In the genomic region with DNA sequence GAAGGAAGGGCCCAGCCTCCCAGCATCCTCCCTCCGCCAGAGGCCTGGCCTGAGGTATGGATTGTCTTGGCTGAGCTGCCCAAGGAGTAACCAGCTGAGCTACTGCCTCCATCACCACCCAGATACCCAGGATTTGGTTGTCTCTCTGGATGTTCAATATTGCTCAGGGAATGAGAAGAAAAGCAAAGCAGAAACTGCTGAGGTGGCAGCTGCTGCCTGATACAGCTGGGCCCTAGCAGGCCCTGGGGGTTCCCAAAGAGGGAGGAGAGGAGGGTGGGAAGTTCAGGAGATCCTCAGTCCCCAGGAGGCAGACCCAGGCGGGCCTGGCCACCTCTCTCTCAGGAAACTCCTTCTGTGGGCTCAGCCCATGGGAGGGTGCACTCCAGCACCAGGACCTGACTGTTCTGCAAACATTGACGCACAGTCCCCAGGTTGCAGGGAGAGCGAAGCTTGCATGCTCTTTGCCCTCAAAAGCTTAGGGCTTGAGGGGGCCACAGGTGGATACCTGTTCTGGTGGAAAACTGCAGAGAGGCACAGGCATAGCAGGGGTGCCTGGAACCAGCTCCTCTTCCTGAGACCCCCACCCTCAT, we compare ENCODE assay signal across 1 cellular context.
TF ChIP-seq lines count a peak whose summit lies in the region.

No MANE protein-coding gene starts in this region.

TF ChIP-seq in HepG2, 621 proteins besides CTCF, POLR2A, EP300 and RAD21 (continued from another document and continues in another):
- TF ChIP-seq, protein P1, sequence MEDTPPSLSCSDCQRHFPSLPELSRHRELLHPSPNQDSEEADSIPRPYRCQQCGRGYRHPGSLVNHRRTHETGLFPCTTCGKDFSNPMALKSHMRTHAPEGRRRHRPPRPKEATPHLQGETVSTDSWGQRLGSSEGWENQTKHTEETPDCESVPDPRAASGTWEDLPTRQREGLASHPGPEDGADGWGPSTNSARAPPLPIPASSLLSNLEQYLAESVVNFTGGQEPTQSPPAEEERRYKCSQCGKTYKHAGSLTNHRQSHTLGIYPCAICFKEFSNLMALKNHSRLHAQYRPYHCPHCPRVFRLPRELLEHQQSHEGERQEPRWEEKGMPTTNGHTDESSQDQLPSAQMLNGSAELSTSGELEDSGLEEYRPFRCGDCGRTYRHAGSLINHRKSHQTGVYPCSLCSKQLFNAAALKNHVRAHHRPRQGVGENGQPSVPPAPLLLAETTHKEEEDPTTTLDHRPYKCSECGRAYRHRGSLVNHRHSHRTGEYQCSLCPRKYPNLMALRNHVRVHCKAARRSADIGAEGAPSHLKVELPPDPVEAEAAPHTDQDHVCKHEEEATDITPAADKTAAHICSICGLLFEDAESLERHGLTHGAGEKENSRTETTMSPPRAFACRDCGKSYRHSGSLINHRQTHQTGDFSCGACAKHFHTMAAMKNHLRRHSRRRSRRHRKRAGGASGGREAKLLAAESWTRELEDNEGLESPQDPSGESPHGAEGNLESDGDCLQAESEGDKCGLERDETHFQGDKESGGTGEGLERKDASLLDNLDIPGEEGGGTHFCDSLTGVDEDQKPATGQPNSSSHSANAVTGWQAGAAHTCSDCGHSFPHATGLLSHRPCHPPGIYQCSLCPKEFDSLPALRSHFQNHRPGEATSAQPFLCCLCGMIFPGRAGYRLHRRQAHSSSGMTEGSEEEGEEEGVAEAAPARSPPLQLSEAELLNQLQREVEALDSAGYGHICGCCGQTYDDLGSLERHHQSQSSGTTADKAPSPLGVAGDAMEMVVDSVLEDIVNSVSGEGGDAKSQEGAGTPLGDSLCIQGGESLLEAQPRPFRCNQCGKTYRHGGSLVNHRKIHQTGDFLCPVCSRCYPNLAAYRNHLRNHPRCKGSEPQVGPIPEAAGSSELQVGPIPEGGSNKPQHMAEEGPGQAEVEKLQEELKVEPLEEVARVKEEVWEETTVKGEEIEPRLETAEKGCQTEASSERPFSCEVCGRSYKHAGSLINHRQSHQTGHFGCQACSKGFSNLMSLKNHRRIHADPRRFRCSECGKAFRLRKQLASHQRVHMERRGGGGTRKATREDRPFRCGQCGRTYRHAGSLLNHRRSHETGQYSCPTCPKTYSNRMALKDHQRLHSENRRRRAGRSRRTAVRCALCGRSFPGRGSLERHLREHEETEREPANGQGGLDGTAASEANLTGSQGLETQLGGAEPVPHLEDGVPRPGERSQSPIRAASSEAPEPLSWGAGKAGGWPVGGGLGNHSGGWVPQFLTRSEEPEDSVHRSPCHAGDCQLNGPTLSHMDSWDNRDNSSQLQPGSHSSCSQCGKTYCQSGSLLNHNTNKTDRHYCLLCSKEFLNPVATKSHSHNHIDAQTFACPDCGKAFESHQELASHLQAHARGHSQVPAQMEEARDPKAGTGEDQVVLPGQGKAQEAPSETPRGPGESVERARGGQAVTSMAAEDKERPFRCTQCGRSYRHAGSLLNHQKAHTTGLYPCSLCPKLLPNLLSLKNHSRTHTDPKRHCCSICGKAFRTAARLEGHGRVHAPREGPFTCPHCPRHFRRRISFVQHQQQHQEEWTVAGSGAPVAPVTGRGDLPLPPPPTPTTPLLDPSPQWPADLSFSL (CRISPR knock-in tag; IDR thresholded peaks at IDR 0.05) = no peak
- peak; percentile 86; the same call in 1 of the 2 replicates for TF ChIP-seq ZNF292 (CRISPR knock-in tag; IDR thresholded peaks at IDR 0.05; ENCODE audit: borderline replicate concordance, low read depth)
- no peak for TF ChIP-seq NFE2L2 (IDR thresholded peaks at IDR 0.05; ENCODE audit: low read length)
- TF ChIP-seq TP53 (CRISPR knock-in tag; conservative IDR thresholded peaks at IDR 0.05) = no peak
- peak; percentile 31; the same call in 1 of the 2 replicates for TF ChIP-seq SAP130 (CRISPR knock-in tag; IDR thresholded peaks at IDR 0.05; ENCODE audit: low read depth)
- TF ChIP-seq, protein P2, sequence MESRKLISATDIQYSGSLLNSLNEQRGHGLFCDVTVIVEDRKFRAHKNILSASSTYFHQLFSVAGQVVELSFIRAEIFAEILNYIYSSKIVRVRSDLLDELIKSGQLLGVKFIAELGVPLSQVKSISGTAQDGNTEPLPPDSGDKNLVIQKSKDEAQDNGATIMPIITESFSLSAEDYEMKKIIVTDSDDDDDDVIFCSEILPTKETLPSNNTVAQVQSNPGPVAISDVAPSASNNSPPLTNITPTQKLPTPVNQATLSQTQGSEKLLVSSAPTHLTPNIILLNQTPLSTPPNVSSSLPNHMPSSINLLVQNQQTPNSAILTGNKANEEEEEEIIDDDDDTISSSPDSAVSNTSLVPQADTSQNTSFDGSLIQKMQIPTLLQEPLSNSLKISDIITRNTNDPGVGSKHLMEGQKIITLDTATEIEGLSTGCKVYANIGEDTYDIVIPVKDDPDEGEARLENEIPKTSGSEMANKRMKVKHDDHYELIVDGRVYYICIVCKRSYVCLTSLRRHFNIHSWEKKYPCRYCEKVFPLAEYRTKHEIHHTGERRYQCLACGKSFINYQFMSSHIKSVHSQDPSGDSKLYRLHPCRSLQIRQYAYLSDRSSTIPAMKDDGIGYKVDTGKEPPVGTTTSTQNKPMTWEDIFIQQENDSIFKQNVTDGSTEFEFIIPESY (CRISPR knock-in tag; IDR thresholded peaks at IDR 0.05) = no peak
- no peak for TF ChIP-seq ATF1 (CRISPR knock-in tag; IDR thresholded peaks at IDR 0.05)
- no peak for TF ChIP-seq CEBPG (CRISPR knock-in tag; IDR thresholded peaks at IDR 0.05)
- TF ChIP-seq, protein P3, sequence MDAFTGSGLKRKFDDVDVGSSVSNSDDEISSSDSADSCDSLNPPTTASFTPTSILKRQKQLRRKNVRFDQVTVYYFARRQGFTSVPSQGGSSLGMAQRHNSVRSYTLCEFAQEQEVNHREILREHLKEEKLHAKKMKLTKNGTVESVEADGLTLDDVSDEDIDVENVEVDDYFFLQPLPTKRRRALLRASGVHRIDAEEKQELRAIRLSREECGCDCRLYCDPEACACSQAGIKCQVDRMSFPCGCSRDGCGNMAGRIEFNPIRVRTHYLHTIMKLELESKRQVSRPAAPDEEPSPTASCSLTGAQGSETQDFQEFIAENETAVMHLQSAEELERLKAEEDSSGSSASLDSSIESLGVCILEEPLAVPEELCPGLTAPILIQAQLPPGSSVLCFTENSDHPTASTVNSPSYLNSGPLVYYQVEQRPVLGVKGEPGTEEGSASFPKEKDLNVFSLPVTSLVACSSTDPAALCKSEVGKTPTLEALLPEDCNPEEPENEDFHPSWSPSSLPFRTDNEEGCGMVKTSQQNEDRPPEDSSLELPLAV (CRISPR knock-in tag; conservative IDR thresholded peaks at IDR 0.05; ENCODE audit: low read depth) = no peak
- TF ChIP-seq CHCHD3 (CRISPR knock-in tag; IDR thresholded peaks at IDR 0.05) = no peak
- no peak for TF ChIP-seq RAD51 (IDR thresholded peaks at IDR 0.05; ENCODE audit: borderline replicate concordance)
- TF ChIP-seq SMAD3 (CRISPR knock-in tag; IDR thresholded peaks at IDR 0.05) = no peak
- no peak for TF ChIP-seq ZFP41 (CRISPR knock-in tag; IDR thresholded peaks at IDR 0.05; ENCODE audit: borderline replicate concordance)
- peak; percentile 35; the same call in 1 of the 2 replicates for TF ChIP-seq FOSL2 (CRISPR knock-in tag; IDR thresholded peaks at IDR 0.05)
- TF ChIP-seq ZNF678 (CRISPR knock-in tag; IDR thresholded peaks at IDR 0.05) = no peak
- TF ChIP-seq POGZ (CRISPR knock-in tag; IDR thresholded peaks at IDR 0.05) = no peak
- no peak for TF ChIP-seq ZNF878 (CRISPR knock-in tag; IDR thresholded peaks at IDR 0.05)
- no peak for TF ChIP-seq NR2C2 (CRISPR knock-in tag; IDR thresholded peaks at IDR 0.05; ENCODE audit: borderline replicate concordance)
- no peak for TF ChIP-seq ZNF138 (CRISPR knock-in tag; IDR thresholded peaks at IDR 0.05; ENCODE audit: low read depth)
- TF ChIP-seq PTBP1 (IDR thresholded peaks at IDR 0.05; ENCODE audit: low read depth, low read length, poor library complexity, severe bottlenecking) = no peak
- TF ChIP-seq, protein P4, sequence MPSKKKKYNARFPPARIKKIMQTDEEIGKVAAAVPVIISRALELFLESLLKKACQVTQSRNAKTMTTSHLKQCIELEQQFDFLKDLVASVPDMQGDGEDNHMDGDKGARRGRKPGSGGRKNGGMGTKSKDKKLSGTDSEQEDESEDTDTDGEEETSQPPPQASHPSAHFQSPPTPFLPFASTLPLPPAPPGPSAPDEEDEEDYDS (CRISPR knock-in tag; IDR thresholded peaks at IDR 0.05) = no peak
- peak; percentile 45; the same call in 1 of the 2 replicates for TF ChIP-seq PITX1 (CRISPR knock-in tag; IDR thresholded peaks at IDR 0.05)
- TF ChIP-seq ZNF775 (CRISPR knock-in tag; IDR thresholded peaks at IDR 0.05; ENCODE audit: borderline replicate concordance) = no peak
- TF ChIP-seq KDM4B (CRISPR knock-in tag; IDR thresholded peaks at IDR 0.05) = no peak
- TF ChIP-seq, protein P5, sequence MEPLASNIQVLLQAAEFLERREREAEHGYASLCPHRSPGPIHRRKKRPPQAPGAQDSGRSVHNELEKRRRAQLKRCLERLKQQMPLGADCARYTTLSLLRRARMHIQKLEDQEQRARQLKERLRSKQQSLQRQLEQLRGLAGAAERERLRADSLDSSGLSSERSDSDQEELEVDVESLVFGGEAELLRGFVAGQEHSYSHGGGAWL (CRISPR knock-in tag; IDR thresholded peaks at IDR 0.05) = no peak
- TF ChIP-seq, protein P6, sequence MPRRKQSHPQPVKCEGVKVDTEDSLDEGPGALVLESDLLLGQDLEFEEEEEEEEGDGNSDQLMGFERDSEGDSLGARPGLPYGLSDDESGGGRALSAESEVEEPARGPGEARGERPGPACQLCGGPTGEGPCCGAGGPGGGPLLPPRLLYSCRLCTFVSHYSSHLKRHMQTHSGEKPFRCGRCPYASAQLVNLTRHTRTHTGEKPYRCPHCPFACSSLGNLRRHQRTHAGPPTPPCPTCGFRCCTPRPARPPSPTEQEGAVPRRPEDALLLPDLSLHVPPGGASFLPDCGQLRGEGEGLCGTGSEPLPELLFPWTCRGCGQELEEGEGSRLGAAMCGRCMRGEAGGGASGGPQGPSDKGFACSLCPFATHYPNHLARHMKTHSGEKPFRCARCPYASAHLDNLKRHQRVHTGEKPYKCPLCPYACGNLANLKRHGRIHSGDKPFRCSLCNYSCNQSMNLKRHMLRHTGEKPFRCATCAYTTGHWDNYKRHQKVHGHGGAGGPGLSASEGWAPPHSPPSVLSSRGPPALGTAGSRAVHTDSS (CRISPR knock-in tag; conservative IDR thresholded peaks at IDR 0.05) = no peak
- peak; percentile 60 for TF ChIP-seq HNF4A (CRISPR knock-in tag; IDR thresholded peaks at IDR 0.05)
- TF ChIP-seq KAT2B (IDR thresholded peaks at IDR 0.05; ENCODE audit: borderline replicate concordance, low read depth, low read length) = no peak
- no peak for TF ChIP-seq KLF13 (CRISPR knock-in tag; IDR thresholded peaks at IDR 0.05)
- TF ChIP-seq REPIN1 (CRISPR knock-in tag; IDR thresholded peaks at IDR 0.05; ENCODE audit: borderline replicate concordance, low read depth) = no peak
- no peak for TF ChIP-seq ZNF121 (CRISPR knock-in tag; IDR thresholded peaks at IDR 0.05)
- TF ChIP-seq, protein P7, sequence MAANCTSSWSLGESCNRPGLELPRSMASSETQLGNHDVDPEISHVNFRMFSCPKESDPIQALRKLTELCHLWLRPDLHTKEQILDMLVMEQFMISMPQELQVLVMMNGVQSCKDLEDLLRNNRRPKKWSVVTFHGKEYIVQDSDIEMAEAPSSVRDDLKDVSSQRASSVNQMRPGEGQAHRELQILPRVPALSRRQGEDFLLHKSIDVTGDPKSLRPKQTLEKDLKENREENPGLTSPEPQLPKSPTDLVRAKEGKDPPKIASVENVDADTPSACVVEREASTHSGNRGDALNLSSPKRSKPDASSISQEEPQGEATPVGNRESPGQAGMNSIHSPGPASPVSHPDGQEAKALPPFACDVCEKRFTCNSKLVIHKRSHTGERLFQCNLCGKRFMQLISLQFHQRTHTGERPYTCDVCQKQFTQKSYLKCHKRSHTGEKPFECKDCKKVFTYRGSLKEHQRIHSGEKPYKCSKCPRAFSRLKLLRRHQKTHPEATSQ (CRISPR knock-in tag; IDR thresholded peaks at IDR 0.05; ENCODE audit: borderline replicate concordance) = no peak
- TF ChIP-seq, protein P8, sequence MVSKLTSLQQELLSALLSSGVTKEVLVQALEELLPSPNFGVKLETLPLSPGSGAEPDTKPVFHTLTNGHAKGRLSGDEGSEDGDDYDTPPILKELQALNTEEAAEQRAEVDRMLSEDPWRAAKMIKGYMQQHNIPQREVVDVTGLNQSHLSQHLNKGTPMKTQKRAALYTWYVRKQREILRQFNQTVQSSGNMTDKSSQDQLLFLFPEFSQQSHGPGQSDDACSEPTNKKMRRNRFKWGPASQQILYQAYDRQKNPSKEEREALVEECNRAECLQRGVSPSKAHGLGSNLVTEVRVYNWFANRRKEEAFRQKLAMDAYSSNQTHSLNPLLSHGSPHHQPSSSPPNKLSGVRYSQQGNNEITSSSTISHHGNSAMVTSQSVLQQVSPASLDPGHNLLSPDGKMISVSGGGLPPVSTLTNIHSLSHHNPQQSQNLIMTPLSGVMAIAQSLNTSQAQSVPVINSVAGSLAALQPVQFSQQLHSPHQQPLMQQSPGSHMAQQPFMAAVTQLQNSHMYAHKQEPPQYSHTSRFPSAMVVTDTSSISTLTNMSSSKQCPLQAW (CRISPR knock-in tag; IDR thresholded peaks at IDR 0.05) = no peak
- TF ChIP-seq, protein P9, sequence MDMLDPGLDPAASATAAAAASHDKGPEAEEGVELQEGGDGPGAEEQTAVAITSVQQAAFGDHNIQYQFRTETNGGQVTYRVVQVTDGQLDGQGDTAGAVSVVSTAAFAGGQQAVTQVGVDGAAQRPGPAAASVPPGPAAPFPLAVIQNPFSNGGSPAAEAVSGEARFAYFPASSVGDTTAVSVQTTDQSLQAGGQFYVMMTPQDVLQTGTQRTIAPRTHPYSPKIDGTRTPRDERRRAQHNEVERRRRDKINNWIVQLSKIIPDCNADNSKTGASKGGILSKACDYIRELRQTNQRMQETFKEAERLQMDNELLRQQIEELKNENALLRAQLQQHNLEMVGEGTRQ (IDR thresholded peaks at IDR 0.05; ENCODE audit: low read depth, low read length) = no peak
- TF ChIP-seq, protein P9 (CRISPR knock-in tag; IDR thresholded peaks at IDR 0.05; ENCODE audit: borderline replicate concordance) = no peak
- TF ChIP-seq SIX1 (CRISPR knock-in tag; IDR thresholded peaks at IDR 0.05; ENCODE audit: borderline replicate concordance) = no peak
- no peak for TF ChIP-seq IKZF1 (IDR thresholded peaks at IDR 0.05)
- no peak for TF ChIP-seq ZNF761 (CRISPR knock-in tag; conservative IDR thresholded peaks at IDR 0.05)
- TF ChIP-seq, protein P10, sequence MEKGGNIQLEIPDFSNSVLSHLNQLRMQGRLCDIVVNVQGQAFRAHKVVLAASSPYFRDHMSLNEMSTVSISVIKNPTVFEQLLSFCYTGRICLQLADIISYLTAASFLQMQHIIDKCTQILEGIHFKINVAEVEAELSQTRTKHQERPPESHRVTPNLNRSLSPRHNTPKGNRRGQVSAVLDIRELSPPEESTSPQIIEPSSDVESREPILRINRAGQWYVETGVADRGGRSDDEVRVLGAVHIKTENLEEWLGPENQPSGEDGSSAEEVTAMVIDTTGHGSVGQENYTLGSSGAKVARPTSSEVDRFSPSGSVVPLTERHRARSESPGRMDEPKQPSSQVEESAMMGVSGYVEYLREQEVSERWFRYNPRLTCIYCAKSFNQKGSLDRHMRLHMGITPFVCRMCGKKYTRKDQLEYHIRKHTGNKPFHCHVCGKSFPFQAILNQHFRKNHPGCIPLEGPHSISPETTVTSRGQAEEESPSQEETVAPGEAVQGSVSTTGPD (CRISPR knock-in tag; IDR thresholded peaks at IDR 0.05) = no peak
